Comparison of ENCODE assay signal across 22 cellular contexts in genomic region chr12:107355004-107355565, GRCh38.
"Had no signal": no experiment of that assay in that cellular context is flagged by ENCODE, and none has a peak within 500 bp of the region (broad histone marks: within the 10 kb centered on the region; RNA-seq: fewer than 3 reads in every experiment).

No MANE protein-coding gene starts in this region.

- H3K9me3 ChIP-seq: esophagus muscularis mucosa, gastroesophageal sphincter, left ventricle myocardium inferior, prostate gland, tibial nerve had no signal

- H3K27me3 ChIP-seq: tibial nerve had no signal

- H3K4me1 ChIP-seq: esophagus muscularis mucosa, gastroesophageal sphincter, left ventricle myocardium inferior, prostate gland, tibial nerve had no signal

- ATAC-seq: activated CD8-positive, alpha-beta T cell treated with anti-CD3 and anti-CD28 coated beads, Interleukin-2, amount 10 ng/mL, durations not matched to agents 7 days and 5 days; gastroesophageal sphincter; heart right ventricle; right cardiac atrium had no signal

- DNase-seq: activated CD4-positive, alpha-beta T cell treated with anti-CD3 and anti-CD28 coated beads, Interleukin-2, amount 10 ng/mL, durations not matched to agents 24 days and 14 days; activated CD4-positive, CD25-positive, alpha-beta regulatory T cell; activated CD8-positive, alpha-beta T cell treated with anti-CD3 and anti-CD28 coated beads, Interleukin-2, amount 10 ng/mL, durations not matched to agents 7 days and 5 days; activated effector memory CD4-positive, alpha-beta T cell treated with anti-CD3 and anti-CD28 coated beads, Interleukin-2, amount 50 U/mL, for 16 hours; activated T-cell treated with anti-CD3 and anti-CD28 coated beads, Interleukin-2, amount 50 U/mL, for 48 hours; amygdala; dermis blood vessel endothelial cell; effector memory CD4-positive, alpha-beta T cell; heart right ventricle; left ventricle myocardium inferior; mammary epithelial cell; right cardiac atrium; small intestine; stimulated activated CD4-positive, alpha-beta T cell treated with anti-CD3 and anti-CD28 coated beads, Interleukin-15, amount 100 ng/mL, for 24 hours; stimulated activated CD4-positive, alpha-beta T cell treated with anti-CD3 and anti-CD28 coated beads, Interleukin-2, amount 100 ng/mL, for 48 hours; T-helper 9 cell had no signal

- H3K36me3 ChIP-seq: esophagus muscularis mucosa, gastroesophageal sphincter, heart right ventricle, left ventricle myocardium inferior, prostate gland, tibial nerve had no signal

- H3K27me3 Mint-ChIP-seq: activated CD4-positive, alpha-beta T cell treated with anti-CD3 and anti-CD28 coated beads, Interleukin-2, amount 10 ng/mL, durations not matched to agents 24 days and 14 days; activated naive CD4-positive, alpha-beta T cell treated with anti-CD3 and anti-CD28 coated beads, Interleukin-2, amount 50 U/mL, for 24 hours; stimulated activated naive CD8-positive, alpha-beta T cell treated with anti-CD3 and anti-CD28 coated beads, Interleukin-15, Interleukin-2, amounts not matched to agents 100 ng/mL and 50 ng/mL, for 24 hours had no signal

- H3K27ac ChIP-seq: esophagus muscularis mucosa, gastroesophageal sphincter, heart right ventricle, left ventricle myocardium inferior, prostate gland, tibial nerve had no signal

- H3K27ac Mint-ChIP-seq: activated CD8-positive, alpha-beta T cell treated with anti-CD3 and anti-CD28 coated beads, Interleukin-2, amount 10 ng/mL, durations not matched to agents 7 days and 5 days; activated naive CD4-positive, alpha-beta T cell treated with anti-CD3 and anti-CD28 coated beads, Interleukin-2, amount 50 U/mL, for 24 hours had no signal

- H3K9me3 Mint-ChIP-seq: activated naive CD4-positive, alpha-beta T cell treated with anti-CD3 and anti-CD28 coated beads, Interleukin-2, amount 50 U/mL, for 24 hours had no signal

- H3K4me3 Mint-ChIP-seq: activated CD4-positive, alpha-beta T cell treated with anti-CD3 and anti-CD28 coated beads, Interleukin-2, amount 10 ng/mL, durations not matched to agents 24 days and 14 days; activated CD8-positive, alpha-beta T cell treated with anti-CD3 and anti-CD28 coated beads, Interleukin-2, amount 10 ng/mL, durations not matched to agents 7 days and 5 days; activated naive CD4-positive, alpha-beta T cell treated with anti-CD3 and anti-CD28 coated beads, Interleukin-2, amount 50 U/mL, for 24 hours; stimulated activated naive CD8-positive, alpha-beta T cell treated with anti-CD3 and anti-CD28 coated beads, Interleukin-15, Interleukin-2, amounts not matched to agents 100 ng/mL and 50 ng/mL, for 24 hours had no signal

- H3K4me3 ChIP-seq: esophagus muscularis mucosa, gastroesophageal sphincter, heart right ventricle, left ventricle myocardium inferior, prostate gland, tibial nerve had no signal
